1 cellular context compared by ENCODE assay signal in the genomic region with DNA sequence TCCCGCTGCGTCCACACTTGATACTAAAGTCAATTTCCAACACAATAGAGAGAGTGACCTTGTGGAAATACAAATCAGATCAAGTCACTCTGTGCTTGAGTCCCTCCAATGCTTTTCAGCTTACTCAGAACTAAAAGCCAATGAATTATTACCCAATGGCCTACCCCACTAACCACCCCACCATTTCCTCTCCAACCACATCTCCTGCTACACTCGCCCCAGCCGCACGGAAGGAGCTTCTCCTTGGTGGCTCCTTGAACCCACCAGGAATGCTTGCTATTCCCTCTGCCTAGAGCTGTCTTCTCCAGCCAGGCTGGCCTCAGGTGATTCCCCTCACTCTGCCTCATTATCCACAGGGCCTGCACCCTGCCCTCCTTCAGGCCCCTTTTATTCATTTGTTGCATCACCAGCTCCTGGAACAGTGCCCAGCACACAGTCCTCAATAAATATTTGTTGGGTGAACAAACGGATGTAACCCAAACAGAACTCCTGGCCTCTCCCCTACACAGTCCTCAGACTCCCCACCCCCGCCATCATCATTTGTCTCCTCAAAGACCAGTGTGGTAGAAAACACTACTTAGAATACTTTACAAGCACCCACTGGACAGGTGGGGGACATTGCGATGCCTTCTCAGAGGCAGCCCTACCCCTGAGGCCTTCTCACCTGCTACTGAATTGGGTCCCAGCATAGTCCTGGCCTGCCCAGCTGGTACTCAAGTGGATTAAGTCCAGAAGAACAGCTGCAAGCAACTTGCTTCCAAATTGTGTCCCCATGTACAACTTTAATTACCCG.
TF ChIP-seq lines count a peak whose summit lies in the region.

No MANE protein-coding gene starts in this region.

TF ChIP-seq in HepG2, 621 proteins besides CTCF, POLR2A, EP300 and RAD21 (continued from another document and continues in another):
- TF ChIP-seq, protein P1, sequence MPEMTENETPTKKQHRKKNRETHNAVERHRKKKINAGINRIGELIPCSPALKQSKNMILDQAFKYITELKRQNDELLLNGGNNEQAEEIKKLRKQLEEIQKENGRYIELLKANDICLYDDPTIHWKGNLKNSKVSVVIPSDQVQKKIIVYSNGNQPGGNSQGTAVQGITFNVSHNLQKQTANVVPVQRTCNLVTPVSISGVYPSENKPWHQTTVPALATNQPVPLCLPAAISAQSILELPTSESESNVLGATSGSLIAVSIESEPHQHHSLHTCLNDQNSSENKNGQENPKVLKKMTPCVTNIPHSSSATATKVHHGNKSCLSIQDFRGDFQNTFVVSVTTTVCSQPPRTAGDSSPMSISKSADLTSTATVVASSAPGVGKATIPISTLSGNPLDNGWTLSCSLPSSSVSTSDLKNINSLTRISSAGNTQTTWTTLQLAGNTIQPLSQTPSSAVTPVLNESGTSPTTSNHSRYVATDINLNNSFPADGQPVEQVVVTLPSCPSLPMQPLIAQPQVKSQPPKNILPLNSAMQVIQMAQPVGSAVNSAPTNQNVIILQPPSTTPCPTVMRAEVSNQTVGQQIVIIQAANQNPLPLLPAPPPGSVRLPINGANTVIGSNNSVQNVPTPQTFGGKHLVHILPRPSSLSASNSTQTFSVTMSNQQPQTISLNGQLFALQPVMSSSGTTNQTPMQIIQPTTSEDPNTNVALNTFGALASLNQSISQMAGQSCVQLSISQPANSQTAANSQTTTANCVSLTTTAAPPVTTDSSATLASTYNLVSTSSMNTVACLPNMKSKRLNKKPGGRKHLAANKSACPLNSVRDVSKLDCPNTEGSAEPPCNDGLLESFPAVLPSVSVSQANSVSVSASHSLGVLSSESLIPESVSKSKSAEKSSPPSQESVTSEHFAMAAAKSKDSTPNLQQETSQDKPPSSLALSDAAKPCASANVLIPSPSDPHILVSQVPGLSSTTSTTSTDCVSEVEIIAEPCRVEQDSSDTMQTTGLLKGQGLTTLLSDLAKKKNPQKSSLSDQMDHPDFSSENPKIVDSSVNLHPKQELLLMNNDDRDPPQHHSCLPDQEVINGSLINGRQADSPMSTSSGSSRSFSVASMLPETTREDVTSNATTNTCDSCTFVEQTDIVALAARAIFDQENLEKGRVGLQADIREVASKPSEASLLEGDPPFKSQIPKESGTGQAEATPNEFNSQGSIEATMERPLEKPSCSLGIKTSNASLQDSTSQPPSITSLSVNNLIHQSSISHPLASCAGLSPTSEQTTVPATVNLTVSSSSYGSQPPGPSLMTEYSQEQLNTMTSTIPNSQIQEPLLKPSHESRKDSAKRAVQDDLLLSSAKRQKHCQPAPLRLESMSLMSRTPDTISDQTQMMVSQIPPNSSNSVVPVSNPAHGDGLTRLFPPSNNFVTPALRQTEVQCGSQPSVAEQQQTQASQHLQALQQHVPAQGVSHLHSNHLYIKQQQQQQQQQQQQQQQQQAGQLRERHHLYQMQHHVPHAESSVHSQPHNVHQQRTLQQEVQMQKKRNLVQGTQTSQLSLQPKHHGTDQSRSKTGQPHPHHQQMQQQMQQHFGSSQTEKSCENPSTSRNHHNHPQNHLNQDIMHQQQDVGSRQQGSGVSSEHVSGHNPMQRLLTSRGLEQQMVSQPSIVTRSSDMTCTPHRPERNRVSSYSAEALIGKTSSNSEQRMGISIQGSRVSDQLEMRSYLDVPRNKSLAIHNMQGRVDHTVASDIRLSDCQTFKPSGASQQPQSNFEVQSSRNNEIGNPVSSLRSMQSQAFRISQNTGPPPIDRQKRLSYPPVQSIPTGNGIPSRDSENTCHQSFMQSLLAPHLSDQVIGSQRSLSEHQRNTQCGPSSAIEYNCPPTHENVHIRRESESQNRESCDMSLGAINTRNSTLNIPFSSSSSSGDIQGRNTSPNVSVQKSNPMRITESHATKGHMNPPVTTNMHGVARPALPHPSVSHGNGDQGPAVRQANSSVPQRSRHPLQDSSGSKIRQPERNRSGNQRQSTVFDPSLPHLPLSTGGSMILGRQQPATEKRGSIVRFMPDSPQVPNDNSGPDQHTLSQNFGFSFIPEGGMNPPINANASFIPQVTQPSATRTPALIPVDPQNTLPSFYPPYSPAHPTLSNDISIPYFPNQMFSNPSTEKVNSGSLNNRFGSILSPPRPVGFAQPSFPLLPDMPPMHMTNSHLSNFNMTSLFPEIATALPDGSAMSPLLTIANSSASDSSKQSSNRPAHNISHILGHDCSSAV (CRISPR knock-in tag; IDR thresholded peaks at IDR 0.05; ENCODE audit: borderline replicate concordance): no peak
- TF ChIP-seq ZNF589 (CRISPR knock-in tag; conservative IDR thresholded peaks at IDR 0.05) (0 out of 2 replicates have a peak, but pooled peaks have one; percentile 40), ATF7 (IDR thresholded peaks at IDR 0.05) (peak; percentile 63), ATF7 (CRISPR knock-in tag; IDR thresholded peaks at IDR 0.05) (no peak; the same call in 1 of the 2 replicates), FOXJ3 (CRISPR knock-in tag; IDR thresholded peaks at IDR 0.05; ENCODE audit: borderline replicate concordance) (peak; percentile 42; the same call in 1 of the 2 replicates), ZBTB7B (CRISPR knock-in tag; IDR thresholded peaks at IDR 0.05) (peak; percentile 90), POGZ (CRISPR knock-in tag; IDR thresholded peaks at IDR 0.05) (peak; percentile 73), XBP1 (CRISPR knock-in tag; IDR thresholded peaks at IDR 0.05) (no peak), BRCA1 (CRISPR knock-in tag; IDR thresholded peaks at IDR 0.05) (no peak), ARNT (IDR thresholded peaks at IDR 0.05) (no peak), PAF1 (CRISPR knock-in tag; IDR thresholded peaks at IDR 0.05) (no peak), WIZ (CRISPR knock-in tag; IDR thresholded peaks at IDR 0.05) (no peak), SPEN (CRISPR knock-in tag; IDR thresholded peaks at IDR 0.05; ENCODE audit: low read depth) (no peak), RXRB (CRISPR knock-in tag; IDR thresholded peaks at IDR 0.05; ENCODE audit: borderline replicate concordance) (peak; percentile 97), RELA (CRISPR knock-in tag; IDR thresholded peaks at IDR 0.05) (no peak), SIN3A (IDR thresholded peaks at IDR 0.05; ENCODE audit: borderline replicate concordance, low read depth, low read length) (0 out of 2 replicates have a peak, but pooled peaks have one; percentile 33), PHF20 (CRISPR knock-in tag; IDR thresholded peaks at IDR 0.05) (no peak), FOXP1 (IDR thresholded peaks at IDR 0.05) (0 out of 2 replicates have a peak, but pooled peaks have one; percentile 29), FOXP1 (CRISPR knock-in tag; IDR thresholded peaks at IDR 0.05) (peak; percentile 88), CREM (IDR thresholded peaks at IDR 0.05) (peak; percentile 54; the same call in 1 of the 2 replicates), CREM (CRISPR knock-in tag; IDR thresholded peaks at IDR 0.05) (no peak), ATRX (CRISPR knock-in tag; IDR thresholded peaks at IDR 0.05; ENCODE audit: borderline replicate concordance) (no peak), FOSL1 (CRISPR knock-in tag; IDR thresholded peaks at IDR 0.05; ENCODE audit: borderline replicate concordance) (no peak), ESRRA (CRISPR knock-in tag; IDR thresholded peaks at IDR 0.05; ENCODE audit: low read depth) (no peak), ZNF788 (CRISPR knock-in tag; IDR thresholded peaks at IDR 0.05; ENCODE audit: borderline replicate concordance) (peak; percentile 63; the same call in 1 of the 2 replicates), MAF1 (CRISPR knock-in tag; IDR thresholded peaks at IDR 0.05; ENCODE audit: borderline replicate concordance) (no peak), ZNF296 (CRISPR knock-in tag; conservative IDR thresholded peaks at IDR 0.05) (no peak), ZNF792 (CRISPR knock-in tag; IDR thresholded peaks at IDR 0.05) (peak; percentile 90), ZNF879 (CRISPR knock-in tag; IDR thresholded peaks at IDR 0.05) (no peak), SSRP1 (CRISPR knock-in tag; IDR thresholded peaks at IDR 0.05) (0 out of 2 replicates have a peak, but pooled peaks have one; percentile 28), TCF7L2 (IDR thresholded peaks at IDR 0.05; ENCODE audit: low read depth, low read length) (no peak), HOXA3 (CRISPR knock-in tag; IDR thresholded peaks at IDR 0.05) (peak; percentile 75; the same call in 1 of the 2 replicates), ATF1 (CRISPR knock-in tag; IDR thresholded peaks at IDR 0.05) (peak; percentile 50; the same call in 1 of the 2 replicates), ZNF225 (CRISPR knock-in tag; IDR thresholded peaks at IDR 0.05) (no peak), ZMYM3 (CRISPR knock-in tag; IDR thresholded peaks at IDR 0.05) (peak; percentile 63; the same call in 1 of the 2 replicates), MATR3 (CRISPR knock-in tag; IDR thresholded peaks at IDR 0.05) (no peak), ZSCAN22 (CRISPR knock-in tag; IDR thresholded peaks at IDR 0.05) (no peak), TBL1XR1 (IDR thresholded peaks at IDR 0.05; ENCODE audit: borderline replicate concordance, low read length, partially characterized antibody) (peak; percentile 67), ELF3 (CRISPR knock-in tag; IDR thresholded peaks at IDR 0.05) (peak; percentile 87), HMG20A (CRISPR knock-in tag; IDR thresholded peaks at IDR 0.05; ENCODE audit: borderline replicate concordance) (peak; percentile 92; the same call in 1 of the 2 replicates), ZIK1 (CRISPR knock-in tag; IDR thresholded peaks at IDR 0.05; ENCODE audit: borderline replicate concordance, low read depth) (peak; percentile 52; the same call in 1 of the 2 replicates), ZNF317 (CRISPR knock-in tag; IDR thresholded peaks at IDR 0.05) (no peak), ZNF883 (CRISPR knock-in tag; IDR thresholded peaks at IDR 0.05; ENCODE audit: not compliant biosample characterization) (no peak), HDAC6 (IDR thresholded peaks at IDR 0.05; ENCODE audit: low read depth, low read length) (no peak), MAFK (conservative IDR thresholded peaks at IDR 0.05 in 1 of 2, IDR thresholded peaks at IDR 0.05 in 1 of 2; ENCODE audit: low read length in 2 of 2) (no peak), RNF2 (conservative IDR thresholded peaks at IDR 0.05; ENCODE audit: low read depth) (no peak), PLRG1 (conservative IDR thresholded peaks at IDR 0.05) (no peak), ELF1 (CRISPR knock-in tag; IDR thresholded peaks at IDR 0.05) (no peak), REL (CRISPR knock-in tag; conservative IDR thresholded peaks at IDR 0.05) (0 out of 2 replicates have a peak, but pooled peaks have one; percentile 35), ZNF782 (CRISPR knock-in tag; IDR thresholded peaks at IDR 0.05; ENCODE audit: borderline replicate concordance) (no peak; the same call in 1 of the 2 replicates), ZNF768 (CRISPR knock-in tag; IDR thresholded peaks at IDR 0.05) (no peak)
- TF ChIP-seq, protein P2, sequence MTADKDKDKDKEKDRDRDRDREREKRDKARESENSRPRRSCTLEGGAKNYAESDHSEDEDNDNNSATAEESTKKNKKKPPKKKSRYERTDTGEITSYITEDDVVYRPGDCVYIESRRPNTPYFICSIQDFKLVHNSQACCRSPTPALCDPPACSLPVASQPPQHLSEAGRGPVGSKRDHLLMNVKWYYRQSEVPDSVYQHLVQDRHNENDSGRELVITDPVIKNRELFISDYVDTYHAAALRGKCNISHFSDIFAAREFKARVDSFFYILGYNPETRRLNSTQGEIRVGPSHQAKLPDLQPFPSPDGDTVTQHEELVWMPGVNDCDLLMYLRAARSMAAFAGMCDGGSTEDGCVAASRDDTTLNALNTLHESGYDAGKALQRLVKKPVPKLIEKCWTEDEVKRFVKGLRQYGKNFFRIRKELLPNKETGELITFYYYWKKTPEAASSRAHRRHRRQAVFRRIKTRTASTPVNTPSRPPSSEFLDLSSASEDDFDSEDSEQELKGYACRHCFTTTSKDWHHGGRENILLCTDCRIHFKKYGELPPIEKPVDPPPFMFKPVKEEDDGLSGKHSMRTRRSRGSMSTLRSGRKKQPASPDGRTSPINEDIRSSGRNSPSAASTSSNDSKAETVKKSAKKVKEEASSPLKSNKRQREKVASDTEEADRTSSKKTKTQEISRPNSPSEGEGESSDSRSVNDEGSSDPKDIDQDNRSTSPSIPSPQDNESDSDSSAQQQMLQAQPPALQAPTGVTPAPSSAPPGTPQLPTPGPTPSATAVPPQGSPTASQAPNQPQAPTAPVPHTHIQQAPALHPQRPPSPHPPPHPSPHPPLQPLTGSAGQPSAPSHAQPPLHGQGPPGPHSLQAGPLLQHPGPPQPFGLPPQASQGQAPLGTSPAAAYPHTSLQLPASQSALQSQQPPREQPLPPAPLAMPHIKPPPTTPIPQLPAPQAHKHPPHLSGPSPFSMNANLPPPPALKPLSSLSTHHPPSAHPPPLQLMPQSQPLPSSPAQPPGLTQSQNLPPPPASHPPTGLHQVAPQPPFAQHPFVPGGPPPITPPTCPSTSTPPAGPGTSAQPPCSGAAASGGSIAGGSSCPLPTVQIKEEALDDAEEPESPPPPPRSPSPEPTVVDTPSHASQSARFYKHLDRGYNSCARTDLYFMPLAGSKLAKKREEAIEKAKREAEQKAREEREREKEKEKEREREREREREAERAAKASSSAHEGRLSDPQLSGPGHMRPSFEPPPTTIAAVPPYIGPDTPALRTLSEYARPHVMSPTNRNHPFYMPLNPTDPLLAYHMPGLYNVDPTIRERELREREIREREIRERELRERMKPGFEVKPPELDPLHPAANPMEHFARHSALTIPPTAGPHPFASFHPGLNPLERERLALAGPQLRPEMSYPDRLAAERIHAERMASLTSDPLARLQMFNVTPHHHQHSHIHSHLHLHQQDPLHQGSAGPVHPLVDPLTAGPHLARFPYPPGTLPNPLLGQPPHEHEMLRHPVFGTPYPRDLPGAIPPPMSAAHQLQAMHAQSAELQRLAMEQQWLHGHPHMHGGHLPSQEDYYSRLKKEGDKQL (CRISPR knock-in tag; IDR thresholded peaks at IDR 0.05; ENCODE audit: low read depth): peak; percentile 82
- TF ChIP-seq, protein P3, sequence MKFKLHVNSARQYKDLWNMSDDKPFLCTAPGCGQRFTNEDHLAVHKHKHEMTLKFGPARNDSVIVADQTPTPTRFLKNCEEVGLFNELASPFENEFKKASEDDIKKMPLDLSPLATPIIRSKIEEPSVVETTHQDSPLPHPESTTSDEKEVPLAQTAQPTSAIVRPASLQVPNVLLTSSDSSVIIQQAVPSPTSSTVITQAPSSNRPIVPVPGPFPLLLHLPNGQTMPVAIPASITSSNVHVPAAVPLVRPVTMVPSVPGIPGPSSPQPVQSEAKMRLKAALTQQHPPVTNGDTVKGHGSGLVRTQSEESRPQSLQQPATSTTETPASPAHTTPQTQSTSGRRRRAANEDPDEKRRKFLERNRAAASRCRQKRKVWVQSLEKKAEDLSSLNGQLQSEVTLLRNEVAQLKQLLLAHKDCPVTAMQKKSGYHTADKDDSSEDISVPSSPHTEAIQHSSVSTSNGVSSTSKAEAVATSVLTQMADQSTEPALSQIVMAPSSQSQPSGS (CRISPR knock-in tag; IDR thresholded peaks at IDR 0.05): peak; percentile 91
- TF ChIP-seq, protein P4, sequence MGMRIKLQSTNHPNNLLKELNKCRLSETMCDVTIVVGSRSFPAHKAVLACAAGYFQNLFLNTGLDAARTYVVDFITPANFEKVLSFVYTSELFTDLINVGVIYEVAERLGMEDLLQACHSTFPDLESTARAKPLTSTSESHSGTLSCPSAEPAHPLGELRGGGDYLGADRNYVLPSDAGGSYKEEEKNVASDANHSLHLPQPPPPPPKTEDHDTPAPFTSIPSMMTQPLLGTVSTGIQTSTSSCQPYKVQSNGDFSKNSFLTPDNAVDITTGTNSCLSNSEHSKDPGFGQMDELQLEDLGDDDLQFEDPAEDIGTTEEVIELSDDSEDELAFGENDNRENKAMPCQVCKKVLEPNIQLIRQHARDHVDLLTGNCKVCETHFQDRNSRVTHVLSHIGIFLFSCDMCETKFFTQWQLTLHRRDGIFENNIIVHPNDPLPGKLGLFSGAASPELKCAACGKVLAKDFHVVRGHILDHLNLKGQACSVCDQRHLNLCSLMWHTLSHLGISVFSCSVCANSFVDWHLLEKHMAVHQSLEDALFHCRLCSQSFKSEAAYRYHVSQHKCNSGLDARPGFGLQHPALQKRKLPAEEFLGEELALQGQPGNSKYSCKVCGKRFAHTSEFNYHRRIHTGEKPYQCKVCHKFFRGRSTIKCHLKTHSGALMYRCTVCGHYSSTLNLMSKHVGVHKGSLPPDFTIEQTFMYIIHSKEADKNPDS (CRISPR knock-in tag; IDR thresholded peaks at IDR 0.05): no peak
